Comparison of ENCODE assay signal across 20 cellular contexts in genomic region chr3:169674090-169674489, GRCh38.
"Had no signal": no experiment of that assay in that cellular context is flagged by ENCODE, and none has a peak within 500 bp of the region (broad histone marks: within the 10 kb centered on the region; RNA-seq: fewer than 3 reads in every experiment).

No MANE protein-coding gene starts in this region.

- ATAC-seq: HepG2, T-cell had no signal

- H3K9ac ChIP-seq: KMS-11 had no signal

- DNase-seq: IMR-90, Kasumi-1, NCI-H1092, NCI-H1105 treated with DMSO at 0.1 percent for 48 hours, NCI-H1417 treated with DMSO at 0.1 percent for 48 hours, NCI-H146, NCI-H1694 treated with DMSO at 0.1 percent for 48 hours, NCI-H1930, NCI-H2081, NCI-H2107, NCI-H2227 treated with DMSO at 0.1 percent for 48 hours, NCI-H524, NCI-H69, NCI-H774, SHP77, SW 1271, T-cell had no signal

- H3K4me2 ChIP-seq: KMS-11 had no signal

- FAIRE-seq: HepG2 had no signal

- H3K27ac ChIP-seq: KMS-11, RWPE1 had no signal
